In the genomic region with DNA sequence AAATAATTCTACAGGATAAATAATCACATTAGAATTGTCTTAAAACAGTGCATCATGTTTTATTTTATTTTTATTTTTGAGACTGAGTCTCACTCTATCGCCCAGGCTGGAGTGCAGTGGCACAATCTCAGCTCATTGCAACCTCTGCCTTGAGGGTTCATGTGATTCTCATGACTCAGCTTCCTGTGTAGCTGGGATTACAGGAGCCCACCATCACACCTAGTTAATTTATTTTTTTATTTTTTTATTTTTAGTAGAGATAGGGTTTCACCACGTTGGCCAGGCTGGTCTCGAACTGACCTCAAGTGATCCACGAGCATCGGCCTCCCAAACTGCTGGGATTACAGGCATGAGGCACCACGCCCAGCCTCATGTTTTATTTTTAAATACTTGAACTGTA, we compare ENCODE assay signal across 7 cellular contexts.
A peak's percentile ranks its signal among the peaks of the same experiment; 100 is the strongest.
DNase-seq lines count a peak whose midpoint lies in the region; ATAC-seq, FAIRE-seq and TF ChIP-seq lines count a peak whose summit lies in the region.
"Not testable (repeated sequence)": the region's sequence is repeated elsewhere in the genome, so short reads cannot be mapped to it uniquely, and the experiment has no call there.

No MANE protein-coding gene starts in this region.

- H4K20me1 ChIP-seq in keratinocyte (ENCODE audit: control insufficient read depth, extremely low read depth, insufficient read depth, low read length), result not testable (repeated sequence)

- H3K4me1 ChIP-seq in RWPE2 (ENCODE audit: insufficient read depth, poor library complexity, severe bottlenecking) (peaks cover 27% of the 10 kb centered on the region), keratinocyte (ENCODE audit: control insufficient read depth, extremely low read depth, insufficient read depth, low read length) (peaks cover 30% of the 10 kb centered on the region)

- not testable (repeated sequence) for TF ChIP-seq CTCF in RWPE2 (IDR thresholded peaks at IDR 0.05; ENCODE audit: poor library complexity, severe bottlenecking); bronchial epithelial cell (IDR thresholded peaks at IDR 0.05; ENCODE audit: insufficient read depth, low read length, severe bottlenecking); keratinocyte (optimal IDR thresholded peaks at IDR 0.05 in 1 of 3, IDR thresholded peaks at IDR 0.05 in 1 of 3, conservative IDR thresholded peaks at IDR 0.05 in 1 of 3; ENCODE audit: extremely low read depth in 1 of 3, insufficient read depth in 2 of 3, low read length in 3 of 3); natural killer cell (IDR thresholded peaks at IDR 0.05)

- H3K9ac ChIP-seq in keratinocyte (ENCODE audit: control insufficient read depth, extremely low read depth, insufficient read depth, low read length), result not testable (repeated sequence)

- H3K4me1 Mint-ChIP-seq in natural killer cell, result peaks cover 5 to 11% of the 10 kb centered on the region in 2 donors

- peak; percentile 28; the same call in 1 of the 3 replicates for ATAC-seq in RWPE2 (ENCODE audit: low read depth)
- peak in 2 of 3 donors; percentile 21 to 35 for ATAC-seq in natural killer cell

- not testable (repeated sequence) for H3K36me3 Mint-ChIP-seq in natural killer cell

- H3K27me3 Mint-ChIP-seq in natural killer cell (ENCODE audit: low read depth in 2 of 2), result not testable (repeated sequence)

- dilution Hi-C loops in keratinocyte (cut with MboI; ENCODE audit: extremely low pct_ligation_motif_present, low sequenced_read_pairs), result not testable (repeated sequence)

- not testable (repeated sequence) for H3K79me2 ChIP-seq in keratinocyte (ENCODE audit: control insufficient read depth, insufficient read depth, low read length)

- not testable (repeated sequence) for H3K9me1 ChIP-seq in keratinocyte (ENCODE audit: control insufficient read depth, extremely low read depth, insufficient read depth, low read length)

- H3K27ac ChIP-seq in RWPE2 (ENCODE audit: poor library complexity, severe bottlenecking) (peak overlapping the region; percentile 21), epithelial cell of prostate (peak overlapping the region; percentile 40), keratinocyte (ENCODE audit: control insufficient read depth, insufficient read depth, low read length) (peak overlapping the region; percentile 26)

- not testable (repeated sequence) for H3K27me3 ChIP-seq in RWPE2 (ENCODE audit: insufficient read depth, poor library complexity, severe bottlenecking); bronchial epithelial cell (ENCODE audit: control insufficient read depth, insufficient read depth, low read length); keratinocyte (ENCODE audit: control insufficient read depth, extremely low read depth, insufficient read depth, low read length)

- H3K4me3 ChIP-seq in RWPE2 (ENCODE audit: severe bottlenecking); bronchial epithelial cell (ENCODE audit: low read depth, low read length); keratinocyte (ENCODE audit: control insufficient read depth in 2 of 3, extremely low read depth in 1 of 3, insufficient read depth in 2 of 3, low read depth in 1 of 3, low read length in 3 of 3): not testable (repeated sequence)

- peak; percentile 4 for DNase-seq in A172 (ENCODE audit: low spot score)
- DNase-seq in HT1080 (ENCODE audit: low read depth), result peak; percentile 65
- not testable (repeated sequence) for DNase-seq in RWPE2 (ENCODE audit: low spot score); epithelial cell of prostate (ENCODE audit: low read depth, low spot score); keratinocyte (ENCODE audit: low read depth, low spot score); natural killer cell
- peak; percentile 63 for DNase-seq in bronchial epithelial cell (ENCODE audit: low read depth)

- intact Hi-C loops in natural killer cell (cut with micrococcal nuclease), result not testable (repeated sequence)

- FAIRE-seq in bronchial epithelial cell (lab: Jason Lieb, UNC); keratinocyte (lab: Jason Lieb, UNC): not testable (repeated sequence)

- H3K9me3 ChIP-seq in RWPE2 (ENCODE audit: severe bottlenecking); keratinocyte (ENCODE audit: control insufficient read depth, low read depth, low read length): not testable (repeated sequence)

- not testable (repeated sequence) for H3K4me3 Mint-ChIP-seq in natural killer cell

- H3K36me3 ChIP-seq in RWPE2 (ENCODE audit: low read depth); bronchial epithelial cell (ENCODE audit: control insufficient read depth, insufficient read depth, low read length); keratinocyte (ENCODE audit: control insufficient read depth in 2 of 2, extremely low read depth in 1 of 2, insufficient read depth in 2 of 2, low read length in 2 of 2): not testable (repeated sequence)

- not testable (repeated sequence) for H3K9me3 Mint-ChIP-seq in natural killer cell

- H2AFZ ChIP-seq in keratinocyte (ENCODE audit: control insufficient read depth, low read length), result not testable (repeated sequence)

- not testable (repeated sequence) for H3K27ac Mint-ChIP-seq in natural killer cell

- not testable (repeated sequence) for H3K4me2 ChIP-seq in keratinocyte (ENCODE audit: control insufficient read depth, extremely low read depth, insufficient read depth, low read depth, low read length)
